In genomic region chr2:63866009-63866709, GRCh38 we compare ENCODE assay signal across 12 cellular contexts. TPM values are rescaled to one million over a fixed set of nuclear protein-coding genes. Genes with fewer than 3 reads are reported as not detected.
DNase-seq lines count a peak whose midpoint lies in the region; ATAC-seq, FAIRE-seq and TF ChIP-seq lines count a peak whose summit lies in the region.
"Had no signal": no experiment of that assay in that cellular context is flagged by ENCODE, and none has a peak within 500 bp of the region (broad histone marks: within the 10 kb centered on the region; RNA-seq: fewer than 3 reads in every experiment).

No MANE protein-coding gene starts in this region.

- H3K4me1 Mint-ChIP-seq in T-cell = peaks cover 25 to 44% (median 37%) of the 10 kb centered on the region in 3 donors
- peaks cover 21 to 39% (median 30%) of the 10 kb centered on the region in 4 donors for H3K4me1 Mint-ChIP-seq in naive thymus-derived CD8-positive, alpha-beta T cell

- no peaks in the 10 kb centered on the region for H3K27me3 ChIP-seq in SK-N-SH (ENCODE audit: insufficient read depth)

- H3K4me3 Mint-ChIP-seq in T-cell = peak overlapping the region in 1 of 3 donors; percentile 10
- H3K4me3 Mint-ChIP-seq in naive thymus-derived CD8-positive, alpha-beta T cell = peak overlapping the region in 5 of 10 donors; percentile 1 to 40 (median 21)

- H3F3A ChIP-seq in SK-N-SH (replicated peaks; ENCODE audit: insufficient read depth) = no peaks in the 10 kb centered on the region

- no peak overlapping the region for H3K4me2 ChIP-seq in SK-N-SH

- H3K4me3 ChIP-seq in SK-N-SH (ENCODE audit: low read depth in 2 of 2, low read length in 1 of 2) = no peak overlapping the region

- H2AFZ ChIP-seq in SK-N-SH (ENCODE audit: low read depth) = no peak overlapping the region

- no peak overlapping the region for H3K27ac ChIP-seq in SK-N-SH (ENCODE audit: low read depth in 2 of 2, low read length in 1 of 2)

- H4K20me1 ChIP-seq in SK-N-SH (ENCODE audit: insufficient read depth) = no peaks in the 10 kb centered on the region

- TF ChIP-seq RAD21 in SK-N-SH (IDR thresholded peaks at IDR 0.05; ENCODE audit: low read length) = no peak

- H3K36me3 Mint-ChIP-seq in T-cell = peaks cover 34% of the 10 kb centered on the region
- peaks cover 0 to 58% (median 8%) of the 10 kb centered on the region in 3 donors for H3K36me3 Mint-ChIP-seq in naive thymus-derived CD8-positive, alpha-beta T cell

- POLR2A ChIA-PET in SK-N-SH (lab: Yijun Ruan, JAX) (no interaction called here), T-cell (lab: Charles Lee) (interaction anchor here in 1 of 2 donors (0.6 kb wide), 2 partner anchors 26 to 33 kb away, joined by 3 read pairs; no protein-coding TSS in a partner anchor)
- POLR2A ChIA-PET in naive thymus-derived CD8-positive, alpha-beta T cell (lab: Charles Lee) = interaction anchor here (0.5 to 0.6 kb wide), 2 partner anchors 281 to 398 kb away, joined by 3 read pairs; no protein-coding TSS in a partner anchor

- 90% methylated on average over 2 of the region's 2 CpGs for WGBS in SK-N-SH (ENCODE audit: low lambda C conversion rate)

- no peaks in the 10 kb centered on the region for H3K9me2 ChIP-seq in SK-N-SH

- no peak for TF ChIP-seq EP300 in SK-N-SH (IDR thresholded peaks at IDR 0.05; ENCODE audit: borderline replicate concordance in 1 of 2, low read depth in 1 of 2, low read length in 1 of 2)

- ATAC-seq in SK-N-SH treated with all-trans-retinoic acid at 6 μM for 48 hours = no peak
- ATAC-seq in T-cell (replicated peaks in 1 of 4) = peak in 1 of 4 experiments; percentile 36
- peak in 1 of 2 donors; percentile 53 for ATAC-seq in naive thymus-derived CD8-positive, alpha-beta T cell

- peaks cover 20% of the 10 kb centered on the region; the same call in 1 of the 2 replicates for H3K79me2 ChIP-seq in SK-N-SH (ENCODE audit: insufficient read depth)

- H3K9me3 ChIP-seq in SK-N-SH = no peaks in the 10 kb centered on the region

- CTCF ChIA-PET in SK-N-SH (lab: Yijun Ruan, JAX) = interaction anchor here (2.5 kb wide), 1 partner anchor 167 kb away, joined by 15 read pairs; no protein-coding TSS in a partner anchor
- CTCF ChIA-PET in T-cell (lab: Charles Lee) = interaction anchor here (0.6 to 3.2 kb wide), 6 partner anchors 9 to 1806 kb away, joined by 3 to 18 read pairs (median 4); no protein-coding TSS in a partner anchor

- peaks cover 0 to 2% of the 10 kb centered on the region in 2 experiments; a peak in 3 of 4 replicates for H3K4me1 ChIP-seq in SK-N-SH (ENCODE audit: control insufficient read depth in 1 of 2, insufficient read depth in 2 of 2, low read depth in 1 of 2, low read length in 1 of 2)

- no peak for TF ChIP-seq CTCF in SK-N-SH (IDR thresholded peaks at IDR 0.05)

- H3K36me3 ChIP-seq in SK-N-SH (replicated peaks in 1 of 2; ENCODE audit: control insufficient read depth in 1 of 2, insufficient read depth in 2 of 2, low read length in 1 of 2) = peaks cover 40 to 53% of the 10 kb centered on the region in 2 experiments

- no peaks in the 10 kb centered on the region for H3K27me3 Mint-ChIP-seq in T-cell
- no peaks in the 10 kb centered on the region for H3K27me3 Mint-ChIP-seq in naive thymus-derived CD8-positive, alpha-beta T cell

- H3K9ac ChIP-seq in SK-N-SH = no peak overlapping the region

- peak overlapping the region; percentile 40 to 66 for H3K27ac Mint-ChIP-seq in T-cell
- peak overlapping the region in 8 of 10 donors; percentile 9 to 80 (median 54) for H3K27ac Mint-ChIP-seq in naive thymus-derived CD8-positive, alpha-beta T cell

- FAIRE-seq in GM19239 (lab: Jason Lieb, UNC) = peak; percentile 76
- FAIRE-seq: D721Med, kidney had no signal

- no peaks in the 10 kb centered on the region for H3K9me3 Mint-ChIP-seq in T-cell
- H3K9me3 Mint-ChIP-seq in naive thymus-derived CD8-positive, alpha-beta T cell = no peaks in the 10 kb centered on the region

- no peak for DNase-seq in SK-N-SH
- DNase-seq in GM19239 (ENCODE audit: insufficient read length, low spot score) = no peak
- no peak for DNase-seq in T-cell
- no peak for DNase-seq in naive thymus-derived CD8-positive, alpha-beta T cell
- DNase-seq in activated CD4-positive, alpha-beta T cell treated with anti-CD3 and anti-CD28 coated beads, Interleukin-2, amount 50 U/mL, for 48 hours = no peak
- DNase-seq in SKM-1 (lab: John Stamatoyannopoulos, UW; ENCODE audit: unreplicated experiment) = no peak
- DNase-seq in Kasumi-1 (lab: John Stamatoyannopoulos, UW) = no peak
- DNase-seq: 8988T, dermis blood vessel endothelial cell, kidney had no signal

TF ChIP-seq in SK-N-SH treated with all-trans-retinoic acid at 6 μM for 48 hours, 23 proteins besides CTCF, POLR2A, EP300 and RAD21:
- TF ChIP-seq ZNF70 (CRISPR knock-in tag; IDR thresholded peaks at IDR 0.05) (no peak), ZFP3 (CRISPR knock-in tag; IDR thresholded peaks at IDR 0.05) (peak; percentile 94)

TF ChIP-seq in SK-N-SH, 30 proteins besides CTCF, POLR2A, EP300 and RAD21:
- TF ChIP-seq SMC3 (IDR thresholded peaks at IDR 0.05; ENCODE audit: low read depth, low read length) = no peak
- TF ChIP-seq FOXJ3 (CRISPR knock-in tag; IDR thresholded peaks at IDR 0.05) = no peak
- TF ChIP-seq GATA2 (CRISPR knock-in tag; IDR thresholded peaks at IDR 0.05) = no peak
- no peak for TF ChIP-seq PBX3 (IDR thresholded peaks at IDR 0.05)
- TF ChIP-seq USF2 (IDR thresholded peaks at IDR 0.05; ENCODE audit: borderline replicate concordance, low read depth, low read length) = no peak
- TF ChIP-seq TCF12 (IDR thresholded peaks at IDR 0.05) = no peak
- TF ChIP-seq ZBTB33 (IDR thresholded peaks at IDR 0.05; ENCODE audit: borderline replicate concordance, low read depth) = no peak
- no peak for TF ChIP-seq EZH2phosphoT487 (IDR thresholded peaks at IDR 0.05; ENCODE audit: borderline replicate concordance, low read depth)
- TF ChIP-seq, protein P1, sequence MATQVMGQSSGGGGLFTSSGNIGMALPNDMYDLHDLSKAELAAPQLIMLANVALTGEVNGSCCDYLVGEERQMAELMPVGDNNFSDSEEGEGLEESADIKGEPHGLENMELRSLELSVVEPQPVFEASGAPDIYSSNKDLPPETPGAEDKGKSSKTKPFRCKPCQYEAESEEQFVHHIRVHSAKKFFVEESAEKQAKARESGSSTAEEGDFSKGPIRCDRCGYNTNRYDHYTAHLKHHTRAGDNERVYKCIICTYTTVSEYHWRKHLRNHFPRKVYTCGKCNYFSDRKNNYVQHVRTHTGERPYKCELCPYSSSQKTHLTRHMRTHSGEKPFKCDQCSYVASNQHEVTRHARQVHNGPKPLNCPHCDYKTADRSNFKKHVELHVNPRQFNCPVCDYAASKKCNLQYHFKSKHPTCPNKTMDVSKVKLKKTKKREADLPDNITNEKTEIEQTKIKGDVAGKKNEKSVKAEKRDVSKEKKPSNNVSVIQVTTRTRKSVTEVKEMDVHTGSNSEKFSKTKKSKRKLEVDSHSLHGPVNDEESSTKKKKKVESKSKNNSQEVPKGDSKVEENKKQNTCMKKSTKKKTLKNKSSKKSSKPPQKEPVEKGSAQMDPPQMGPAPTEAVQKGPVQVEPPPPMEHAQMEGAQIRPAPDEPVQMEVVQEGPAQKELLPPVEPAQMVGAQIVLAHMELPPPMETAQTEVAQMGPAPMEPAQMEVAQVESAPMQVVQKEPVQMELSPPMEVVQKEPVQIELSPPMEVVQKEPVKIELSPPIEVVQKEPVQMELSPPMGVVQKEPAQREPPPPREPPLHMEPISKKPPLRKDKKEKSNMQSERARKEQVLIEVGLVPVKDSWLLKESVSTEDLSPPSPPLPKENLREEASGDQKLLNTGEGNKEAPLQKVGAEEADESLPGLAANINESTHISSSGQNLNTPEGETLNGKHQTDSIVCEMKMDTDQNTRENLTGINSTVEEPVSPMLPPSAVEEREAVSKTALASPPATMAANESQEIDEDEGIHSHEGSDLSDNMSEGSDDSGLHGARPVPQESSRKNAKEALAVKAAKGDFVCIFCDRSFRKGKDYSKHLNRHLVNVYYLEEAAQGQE (IDR thresholded peaks at IDR 0.05; ENCODE audit: low read depth, low read length) = no peak
- TF ChIP-seq NRF1 (IDR thresholded peaks at IDR 0.05; ENCODE audit: low read depth, low read length) = no peak

RNA-seq across cellular contexts. Expression of gene UGP2, which starts 24.5 kb away (rescaled TPM):
- polyA plus RNA-seq in SK-N-SH (2012; rRNA removed) = 30.1 and 39.1 TPM in 2 replicates
- polyA plus RNA-seq in SK-N-SH (2012; cell fraction: cytosol; rRNA removed) = 55.9 and 74.5 TPM in 2 replicates
- polyA plus RNA-seq in SK-N-SH (2012; cell fraction: nucleus; rRNA removed) = 10.6 and 24.6 TPM in 2 replicates
- 100 to 1,000 TPM in 1 of 5 donors, 10 to 100 TPM in 4; 67.4 to 103 (median 80.1) TPM for total RNA-seq in T-cell
- 10 to 100 TPM; 77.2 to 89.1 TPM for total RNA-seq in naive thymus-derived CD8-positive, alpha-beta T cell
- 100 to 1,000 TPM; 112 to 148 (median 135) TPM for polyA plus RNA-seq in naive thymus-derived CD8-positive, alpha-beta T cell
